31 cellular contexts compared by ENCODE assay signal in genomic region chr1:94479682-94480081, GRCh38.
"Had no signal": no experiment of that assay in that cellular context is flagged by ENCODE, and none has a peak within 500 bp of the region (broad histone marks: within the 10 kb centered on the region; RNA-seq: fewer than 3 reads in every experiment).

No MANE protein-coding gene starts in this region.

- H3K27ac Mint-ChIP-seq: activated B cell treated with CpG ODN at 0.5 μM for 24 hours; activated CD4-positive, alpha-beta memory T cell treated with anti-CD3 and anti-CD28 coated beads for 36 hours; activated CD4-positive, alpha-beta T cell treated with anti-CD3 and anti-CD28 coated beads, Interleukin-2, amount 10 ng/mL, durations not matched to agents 7 days and 5 days; activated CD8-positive, alpha-beta T cell treated with anti-CD3 and anti-CD28 coated beads for 36 hours; activated naive CD4-positive, alpha-beta T cell treated with anti-CD3 and anti-CD28 coated beads for 36 hours; activated naive CD4-positive, alpha-beta T cell treated with anti-CD3 and anti-CD28 coated beads, Interleukin-2, amount 50 U/mL, for 72 hours; activated naive CD8-positive, alpha-beta T cell treated with anti-CD3 and anti-CD28 coated beads for 36 hours; activated T-cell treated with anti-CD3 and anti-CD28 coated beads, Interleukin-2, amount 50 U/mL, for 72 hours; activated T-helper 1 cell treated with anti-CD3 and anti-CD28 coated beads, Interleukin-12 subunit alpha, Interleukin-12 subunit beta, Interleukin-2, Interleukin-4 antibody, amounts not matched to agents 30 ng/mL and 10 ng/mL and 1 ng/mL, durations not matched to agents 14 hours and 24 hours and 36 hours; activated T-helper 17 cell treated with anti-CD3 and anti-CD28 coated beads, Interleukin-2, amount 50 U/mL, for 72 hours; T-helper 1 cell treated with Interleukin-12 subunit alpha and Interleukin-12 subunit beta and Interleukin-4 antibody, amounts not matched to agents 30 μg/mL and 1 μg/mL, for 36 hours; T-helper 2 cell treated with Interferon-gamma antibody and Interleukin-4, amounts not matched to agents 5 μg/mL and 100 μg/mL, for 36 hours had no signal

- ATAC-seq: activated CD8-positive, alpha-beta T cell treated with anti-CD3 and anti-CD28 coated beads for 36 hours; activated naive CD4-positive, alpha-beta T cell treated with anti-CD3 and anti-CD28 coated beads, Interleukin-2, amount 50 U/mL, for 72 hours; activated T-cell treated with anti-CD3 and anti-CD28 coated beads, Interleukin-2, amount 50 U/mL, for 4 hours; activated T-cell treated with anti-CD3 and anti-CD28 coated beads, Interleukin-2, amount 50 U/mL, for 72 hours; activated T-helper 17 cell treated with anti-CD3 and anti-CD28 coated beads, Interleukin-2, amount 50 U/mL, for 72 hours; body of pancreas had no signal

- DNase-seq: activated B cell treated with CpG ODN at 0.5 μM for 24 hours; activated CD4-positive, alpha-beta memory T cell treated with anti-CD3 and anti-CD28 coated beads for 36 hours; activated CD4-positive, alpha-beta T cell treated with anti-CD3 and anti-CD28 coated beads for 48 hours; activated CD4-positive, alpha-beta T cell treated with anti-CD3 and anti-CD28 coated beads, Interleukin-2, amount 10 ng/mL, durations not matched to agents 7 days and 5 days; activated CD4-positive, CD25-positive, alpha-beta regulatory T cell treated with anti-CD3 and anti-CD28 coated beads, Interleukin-2, amount 50 U/mL, for 72 hours; activated CD8-positive, alpha-beta memory T cell treated with anti-CD3 and anti-CD28 coated beads, Interleukin-2, amount 50 U/mL, for 4 hours; activated CD8-positive, alpha-beta T cell treated with anti-CD3 and anti-CD28 coated beads for 36 hours; activated effector memory CD4-positive, alpha-beta T cell treated with anti-CD3 and anti-CD28 coated beads, Interleukin-2, amount 50 U/mL, for 16 hours; activated gamma-delta T cell treated with Interleukin-2 at 50 U/mL for 16 hours; activated naive CD4-positive, alpha-beta T cell; activated naive CD4-positive, alpha-beta T cell treated with anti-CD3 and anti-CD28 coated beads for 36 hours; activated naive CD4-positive, alpha-beta T cell treated with anti-CD3 and anti-CD28 coated beads, Interleukin-2, amount 50 U/mL, for 16 hours; activated naive CD8-positive, alpha-beta T cell treated with anti-CD3 and anti-CD28 coated beads for 36 hours; activated T-cell treated with anti-CD3 and anti-CD28 coated beads for 4 hours; activated T-cell treated with anti-CD3 and anti-CD28 coated beads, Interleukin-2, amount 50 U/mL, for 1 hour; activated T-cell treated with anti-CD3 and anti-CD28 coated beads, Interleukin-2, amount 50 U/mL, for 4 hours; activated T-cell treated with anti-CD3 and anti-CD28 coated beads, Interleukin-2, amount 50 U/mL, for 72 hours; adrenal gland; amniotic stem cell; aorta; body of pancreas; brain microvascular endothelial cell; central memory CD4-positive, alpha-beta T cell; T-helper 1 cell; T-helper 2 cell; T-helper 9 cell had no signal

- H3K9me3 Mint-ChIP-seq: activated B cell treated with CpG ODN at 0.5 μM for 24 hours; activated CD4-positive, alpha-beta memory T cell treated with anti-CD3 and anti-CD28 coated beads for 36 hours; activated CD4-positive, alpha-beta T cell treated with anti-CD3 and anti-CD28 coated beads, Interleukin-2, amount 10 ng/mL, durations not matched to agents 7 days and 5 days; activated CD8-positive, alpha-beta T cell treated with anti-CD3 and anti-CD28 coated beads for 36 hours; activated naive CD4-positive, alpha-beta T cell treated with anti-CD3 and anti-CD28 coated beads for 36 hours; activated naive CD4-positive, alpha-beta T cell treated with anti-CD3 and anti-CD28 coated beads, Interleukin-2, amount 50 U/mL, for 72 hours; activated naive CD8-positive, alpha-beta T cell treated with anti-CD3 and anti-CD28 coated beads for 36 hours; activated T-cell treated with anti-CD3 and anti-CD28 coated beads, Interleukin-2, amount 50 U/mL, for 4 hours; activated T-cell treated with anti-CD3 and anti-CD28 coated beads, Interleukin-2, amount 50 U/mL, for 72 hours; activated T-helper 1 cell treated with anti-CD3 and anti-CD28 coated beads, Interleukin-12 subunit alpha, Interleukin-12 subunit beta, Interleukin-2, Interleukin-4 antibody, amounts not matched to agents 30 ng/mL and 10 ng/mL and 1 ng/mL, durations not matched to agents 14 hours and 24 hours and 36 hours; activated T-helper 17 cell treated with anti-CD3 and anti-CD28 coated beads, Interleukin-2, amount 50 U/mL, for 72 hours; T-helper 1 cell treated with Interleukin-12 subunit alpha and Interleukin-12 subunit beta and Interleukin-4 antibody, amounts not matched to agents 30 μg/mL and 1 μg/mL, for 36 hours; T-helper 2 cell treated with Interferon-gamma antibody and Interleukin-4, amounts not matched to agents 5 μg/mL and 100 μg/mL, for 36 hours had no signal

- H3K27me3 Mint-ChIP-seq: activated B cell treated with CpG ODN at 0.5 μM for 24 hours; activated CD4-positive, alpha-beta memory T cell treated with anti-CD3 and anti-CD28 coated beads for 36 hours; activated CD4-positive, alpha-beta T cell treated with anti-CD3 and anti-CD28 coated beads, Interleukin-2, amount 10 ng/mL, durations not matched to agents 7 days and 5 days; activated CD8-positive, alpha-beta T cell treated with anti-CD3 and anti-CD28 coated beads for 36 hours; activated naive CD8-positive, alpha-beta T cell treated with anti-CD3 and anti-CD28 coated beads for 36 hours; activated T-helper 17 cell treated with anti-CD3 and anti-CD28 coated beads, Interleukin-2, amount 50 U/mL, for 72 hours had no signal

- H3K4me3 Mint-ChIP-seq: activated B cell treated with CpG ODN at 0.5 μM for 24 hours; activated CD4-positive, alpha-beta memory T cell treated with anti-CD3 and anti-CD28 coated beads for 36 hours; activated CD4-positive, alpha-beta T cell treated with anti-CD3 and anti-CD28 coated beads, Interleukin-2, amount 10 ng/mL, durations not matched to agents 7 days and 5 days; activated CD8-positive, alpha-beta T cell treated with anti-CD3 and anti-CD28 coated beads for 36 hours; activated naive CD4-positive, alpha-beta T cell treated with anti-CD3 and anti-CD28 coated beads for 36 hours; activated naive CD8-positive, alpha-beta T cell treated with anti-CD3 and anti-CD28 coated beads for 36 hours; activated T-cell treated with anti-CD3 and anti-CD28 coated beads, Interleukin-2, amount 50 U/mL, for 4 hours; activated T-cell treated with anti-CD3 and anti-CD28 coated beads, Interleukin-2, amount 50 U/mL, for 72 hours; activated T-helper 1 cell treated with anti-CD3 and anti-CD28 coated beads, Interleukin-12 subunit alpha, Interleukin-12 subunit beta, Interleukin-2, Interleukin-4 antibody, amounts not matched to agents 30 ng/mL and 10 ng/mL and 1 ng/mL, durations not matched to agents 14 hours and 24 hours and 36 hours; activated T-helper 17 cell treated with anti-CD3 and anti-CD28 coated beads, Interleukin-2, amount 50 U/mL, for 72 hours; T-helper 1 cell treated with Interleukin-12 subunit alpha and Interleukin-12 subunit beta and Interleukin-4 antibody, amounts not matched to agents 30 μg/mL and 1 μg/mL, for 36 hours; T-helper 2 cell treated with Interferon-gamma antibody and Interleukin-4, amounts not matched to agents 5 μg/mL and 100 μg/mL, for 36 hours had no signal

- H3K4me1 Mint-ChIP-seq: activated B cell treated with CpG ODN at 0.5 μM for 24 hours; activated CD4-positive, alpha-beta T cell treated with anti-CD3 and anti-CD28 coated beads, Interleukin-2, amount 10 ng/mL, durations not matched to agents 7 days and 5 days; activated naive CD8-positive, alpha-beta T cell treated with anti-CD3 and anti-CD28 coated beads for 36 hours; activated T-helper 17 cell treated with anti-CD3 and anti-CD28 coated beads, Interleukin-2, amount 50 U/mL, for 72 hours had no signal
